ENCODE assay signal across 10 cellular contexts in the genomic region with DNA sequence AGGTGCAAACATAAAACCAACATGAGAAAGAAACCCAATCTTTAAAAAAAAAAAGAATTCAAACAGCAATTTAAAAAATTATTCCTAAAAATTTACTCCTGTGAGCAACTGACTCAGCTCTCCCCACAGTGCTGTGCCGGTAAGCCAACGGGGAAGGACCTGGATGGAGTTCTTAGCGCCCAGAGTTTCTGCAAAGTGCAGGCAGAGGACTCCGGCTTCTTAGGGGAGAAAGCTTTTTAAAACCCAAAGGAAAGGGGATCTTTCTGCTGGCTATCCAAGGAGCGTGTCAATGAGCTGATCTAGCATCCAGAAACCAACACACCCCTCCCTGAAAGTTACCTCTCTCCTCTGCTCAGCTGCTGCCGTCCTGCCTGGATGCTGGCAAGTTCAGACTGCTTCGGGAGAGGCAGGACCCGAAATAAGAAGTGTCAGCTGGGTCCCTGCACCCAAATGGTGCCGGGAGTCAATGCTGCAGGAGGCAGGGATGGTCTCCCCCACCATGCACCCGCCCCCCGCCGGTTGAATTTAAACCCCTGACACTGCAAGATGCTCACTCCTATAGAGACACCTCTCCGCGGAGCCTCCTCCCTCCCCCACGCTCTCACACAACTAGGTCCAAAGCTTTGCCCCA. TPM values are rescaled to one million over a fixed set of nuclear protein-coding genes. Genes with fewer than 3 reads are reported as not detected.
DNase-seq lines count a peak whose midpoint lies in the region; ATAC-seq and TF ChIP-seq lines count a peak whose summit lies in the region.
"Had no signal": no experiment of that assay in that cellular context is flagged by ENCODE, and none has a peak within 500 bp of the region (broad histone marks: within the 10 kb centered on the region; RNA-seq: fewer than 3 reads in every experiment).

No MANE protein-coding gene starts in this region.

- no peaks in the 10 kb centered on the region for H3K9me3 Mint-ChIP-seq in activated T-helper 17 cell treated with anti-CD3 and anti-CD28 coated beads, Interleukin-2, amount 50 U/mL, for 72 hours

- H3K9me3 ChIP-seq in left ventricle myocardium inferior (replicated peaks): no peaks in the 10 kb centered on the region
- H3K9me3 ChIP-seq in suprapubic skin: no peaks in the 10 kb centered on the region
- H3K9me3 ChIP-seq in uterus: no peaks in the 10 kb centered on the region
- H3K9me3 ChIP-seq: body of pancreas had no signal

- no peak for TF ChIP-seq EP300 in suprapubic skin (IDR thresholded peaks at IDR 0.05)

- no peaks in the 10 kb centered on the region for H3K36me3 Mint-ChIP-seq in activated T-helper 17 cell treated with anti-CD3 and anti-CD28 coated beads, Interleukin-2, amount 50 U/mL, for 72 hours (ENCODE audit: low read depth)

- H3K4me3 Mint-ChIP-seq in activated T-helper 17 cell treated with anti-CD3 and anti-CD28 coated beads, Interleukin-2, amount 50 U/mL, for 72 hours: peak overlapping the region; percentile 35

- no peak overlapping the region for H3K27ac Mint-ChIP-seq in activated T-helper 17 cell treated with anti-CD3 and anti-CD28 coated beads, Interleukin-2, amount 50 U/mL, for 72 hours

- 9% methylated on average over 15 of the region's 15 CpGs for WGBS in suprapubic skin

- H3K27me3 Mint-ChIP-seq in activated T-helper 17 cell treated with anti-CD3 and anti-CD28 coated beads, Interleukin-2, amount 50 U/mL, for 72 hours: peaks cover 75% of the 10 kb centered on the region

- peaks cover 19% of the 10 kb centered on the region for H3K4me1 Mint-ChIP-seq in activated T-helper 17 cell treated with anti-CD3 and anti-CD28 coated beads, Interleukin-2, amount 50 U/mL, for 72 hours

- no peak for TF ChIP-seq CTCF in left ventricle myocardium inferior (IDR thresholded peaks at IDR 0.05; ENCODE audit: borderline replicate concordance)
- TF ChIP-seq CTCF in foreskin keratinocyte (conservative IDR thresholded peaks at IDR 0.05): no peak
- no peak for TF ChIP-seq CTCF in suprapubic skin (IDR thresholded peaks at IDR 0.05)
- TF ChIP-seq CTCF in uterus (IDR thresholded peaks at IDR 0.05): no peak

- ATAC-seq in Right ventricle myocardium superior (ENCODE audit: poor library complexity) (no peak), foreskin keratinocyte (peak; percentile 16), HG03571 (IDR thresholded peaks at IDR 0.05; ENCODE audit: unreplicated experiment) (no peak)
- ATAC-seq in activated T-helper 17 cell treated with anti-CD3 and anti-CD28 coated beads, Interleukin-2, amount 50 U/mL, for 72 hours (replicated peaks): no peak

- DNase-seq in left ventricle myocardium inferior: no peak
- no peak for DNase-seq in Right ventricle myocardium superior
- DNase-seq in foreskin keratinocyte: no peak
- no peak for DNase-seq in suprapubic skin (ENCODE audit: low spot score in 2 of 2)
- no peak for DNase-seq in AML-193 (lab: John Stamatoyannopoulos, UW)
- no peak for DNase-seq in uterus
- DNase-seq: activated CD4-positive, alpha-beta T cell treated with anti-CD3 and anti-CD28 coated beads for 1 hour; body of pancreas had no signal

- H3K36me3 ChIP-seq in left ventricle myocardium inferior (no peaks in the 10 kb centered on the region), suprapubic skin (no peaks in the 10 kb centered on the region), uterus (no peaks in the 10 kb centered on the region)

- H3K4me1 ChIP-seq in left ventricle myocardium inferior (peaks cover 35% of the 10 kb centered on the region), foreskin keratinocyte (peaks cover 16% of the 10 kb centered on the region), suprapubic skin (peaks cover 39% of the 10 kb centered on the region), uterus (no peaks in the 10 kb centered on the region)

- H3K27ac ChIP-seq in left ventricle myocardium inferior (replicated peaks) (no peak overlapping the region), foreskin keratinocyte (no peak overlapping the region), suprapubic skin (no peak overlapping the region), uterus (no peak overlapping the region)
- H3K27ac ChIP-seq: body of pancreas had no signal

- intact Hi-C loops in left ventricle myocardium inferior (cut with micrococcal nuclease): no loop called here
- intact Hi-C loops in Right ventricle myocardium superior (cut with DNase I): no loop called here
- intact Hi-C loops in uterus (cut with DNase I; ENCODE audit: low total_unique reads): no loop called here

- no peak for TF ChIP-seq POLR2A in suprapubic skin (IDR thresholded peaks at IDR 0.05)
- no peak for TF ChIP-seq POLR2A in uterus (IDR thresholded peaks at IDR 0.05)

- H3K27me3 ChIP-seq in left ventricle myocardium inferior (ENCODE audit: low read depth) (peaks cover 97% of the 10 kb centered on the region), foreskin keratinocyte (peaks cover 16% of the 10 kb centered on the region), suprapubic skin (peaks cover 73% of the 10 kb centered on the region), uterus (no peaks in the 10 kb centered on the region)

- H3K4me3 ChIP-seq in left ventricle myocardium inferior (peak overlapping the region; percentile 56), suprapubic skin (peak overlapping the region; percentile 44), uterus (peak overlapping the region in 1 of 2 donors; percentile 38)
- H3K4me3 ChIP-seq: body of pancreas had no signal

RNA-seq across cellular contexts. Expression of a gene that starts 32.2 kb away (rescaled TPM):
- total RNA-seq in left ventricle myocardium inferior: 21.9 TPM
- total RNA-seq in Right ventricle myocardium superior: 20.9 TPM
- total RNA-seq in activated T-helper 17 cell treated with anti-CD3 and anti-CD28 coated beads, Interleukin-2, amount 50 U/mL, for 72 hours: 10 to 100 TPM in 1 of 2 donors, 1 to 10 TPM in 1; 9.3 to 12.8 TPM
- total RNA-seq in foreskin keratinocyte: 5.0 and 8.7 TPM in 2 replicates
- 1.8 and 2.9 TPM in 2 replicates for polyA plus RNA-seq in foreskin keratinocyte
- total RNA-seq in suprapubic skin: 100 to 1,000 TPM in 2 of 4 donors, 10 to 100 TPM in 2; 83.6 to 130 (median 106) TPM
- 100 to 1,000 TPM in 1 of 4 donors, 10 to 100 TPM in 3; 28.4 to 107 (median 49.7) TPM for total RNA-seq in uterus
